Comparison of ENCODE assay signal across 1 cellular context in genomic region chr1:214607492-214608215, GRCh38.
TF ChIP-seq lines count a peak whose summit lies in the region.

No MANE protein-coding gene starts in this region.

TF ChIP-seq in K562, 482 proteins besides CTCF, POLR2A, EP300 and RAD21:
- TF ChIP-seq RBM22 (IDR thresholded peaks at IDR 0.05; ENCODE audit: low read depth, low read length, poor library complexity, severe bottlenecking) (peak; percentile 11), POLR2G (IDR thresholded peaks at IDR 0.05; ENCODE audit: low read depth, low read length) (peak; percentile 53; the same call in 1 of the 2 replicates), RBFOX2 (IDR thresholded peaks at IDR 0.05; ENCODE audit: low read depth, low read length) (peak; percentile 58; the same call in 1 of the 2 replicates)
